1 cellular context compared by ENCODE assay signal in the genomic region with DNA sequence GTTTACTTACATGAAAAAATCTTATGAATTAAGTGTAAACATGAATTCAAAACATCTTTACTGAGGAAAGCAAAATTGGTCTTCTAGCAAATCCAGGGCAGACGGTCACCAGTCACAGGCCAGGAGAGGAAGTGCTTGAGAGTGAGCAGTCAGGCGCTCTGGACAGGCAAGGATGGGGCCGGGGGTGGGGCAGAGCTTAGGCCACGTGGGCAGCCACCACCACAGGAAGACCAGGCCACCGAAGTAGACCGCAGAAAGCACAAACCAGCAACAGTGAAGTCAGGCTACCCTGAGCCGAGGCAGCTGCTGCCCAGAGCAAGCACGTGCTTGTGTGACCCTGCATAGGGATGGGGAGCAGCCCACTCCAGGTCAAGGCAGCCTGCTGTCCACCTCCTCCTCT.
TF ChIP-seq lines count a peak whose summit lies in the region.

No MANE protein-coding gene starts in this region.

TF ChIP-seq in H1, 55 proteins besides CTCF, POLR2A, EP300 and RAD21 (continued from another document):
- no peak for TF ChIP-seq RFX5 (IDR thresholded peaks at IDR 0.05; ENCODE audit: borderline replicate concordance, low read depth, low read length)
- no peak for TF ChIP-seq ZNF274 (IDR thresholded peaks at IDR 0.05; ENCODE audit: borderline replicate concordance, extremely low read depth, low read length)
- TF ChIP-seq KDM5A (IDR thresholded peaks at IDR 0.05; ENCODE audit: low read length) = no peak
- TF ChIP-seq, protein P1, sequence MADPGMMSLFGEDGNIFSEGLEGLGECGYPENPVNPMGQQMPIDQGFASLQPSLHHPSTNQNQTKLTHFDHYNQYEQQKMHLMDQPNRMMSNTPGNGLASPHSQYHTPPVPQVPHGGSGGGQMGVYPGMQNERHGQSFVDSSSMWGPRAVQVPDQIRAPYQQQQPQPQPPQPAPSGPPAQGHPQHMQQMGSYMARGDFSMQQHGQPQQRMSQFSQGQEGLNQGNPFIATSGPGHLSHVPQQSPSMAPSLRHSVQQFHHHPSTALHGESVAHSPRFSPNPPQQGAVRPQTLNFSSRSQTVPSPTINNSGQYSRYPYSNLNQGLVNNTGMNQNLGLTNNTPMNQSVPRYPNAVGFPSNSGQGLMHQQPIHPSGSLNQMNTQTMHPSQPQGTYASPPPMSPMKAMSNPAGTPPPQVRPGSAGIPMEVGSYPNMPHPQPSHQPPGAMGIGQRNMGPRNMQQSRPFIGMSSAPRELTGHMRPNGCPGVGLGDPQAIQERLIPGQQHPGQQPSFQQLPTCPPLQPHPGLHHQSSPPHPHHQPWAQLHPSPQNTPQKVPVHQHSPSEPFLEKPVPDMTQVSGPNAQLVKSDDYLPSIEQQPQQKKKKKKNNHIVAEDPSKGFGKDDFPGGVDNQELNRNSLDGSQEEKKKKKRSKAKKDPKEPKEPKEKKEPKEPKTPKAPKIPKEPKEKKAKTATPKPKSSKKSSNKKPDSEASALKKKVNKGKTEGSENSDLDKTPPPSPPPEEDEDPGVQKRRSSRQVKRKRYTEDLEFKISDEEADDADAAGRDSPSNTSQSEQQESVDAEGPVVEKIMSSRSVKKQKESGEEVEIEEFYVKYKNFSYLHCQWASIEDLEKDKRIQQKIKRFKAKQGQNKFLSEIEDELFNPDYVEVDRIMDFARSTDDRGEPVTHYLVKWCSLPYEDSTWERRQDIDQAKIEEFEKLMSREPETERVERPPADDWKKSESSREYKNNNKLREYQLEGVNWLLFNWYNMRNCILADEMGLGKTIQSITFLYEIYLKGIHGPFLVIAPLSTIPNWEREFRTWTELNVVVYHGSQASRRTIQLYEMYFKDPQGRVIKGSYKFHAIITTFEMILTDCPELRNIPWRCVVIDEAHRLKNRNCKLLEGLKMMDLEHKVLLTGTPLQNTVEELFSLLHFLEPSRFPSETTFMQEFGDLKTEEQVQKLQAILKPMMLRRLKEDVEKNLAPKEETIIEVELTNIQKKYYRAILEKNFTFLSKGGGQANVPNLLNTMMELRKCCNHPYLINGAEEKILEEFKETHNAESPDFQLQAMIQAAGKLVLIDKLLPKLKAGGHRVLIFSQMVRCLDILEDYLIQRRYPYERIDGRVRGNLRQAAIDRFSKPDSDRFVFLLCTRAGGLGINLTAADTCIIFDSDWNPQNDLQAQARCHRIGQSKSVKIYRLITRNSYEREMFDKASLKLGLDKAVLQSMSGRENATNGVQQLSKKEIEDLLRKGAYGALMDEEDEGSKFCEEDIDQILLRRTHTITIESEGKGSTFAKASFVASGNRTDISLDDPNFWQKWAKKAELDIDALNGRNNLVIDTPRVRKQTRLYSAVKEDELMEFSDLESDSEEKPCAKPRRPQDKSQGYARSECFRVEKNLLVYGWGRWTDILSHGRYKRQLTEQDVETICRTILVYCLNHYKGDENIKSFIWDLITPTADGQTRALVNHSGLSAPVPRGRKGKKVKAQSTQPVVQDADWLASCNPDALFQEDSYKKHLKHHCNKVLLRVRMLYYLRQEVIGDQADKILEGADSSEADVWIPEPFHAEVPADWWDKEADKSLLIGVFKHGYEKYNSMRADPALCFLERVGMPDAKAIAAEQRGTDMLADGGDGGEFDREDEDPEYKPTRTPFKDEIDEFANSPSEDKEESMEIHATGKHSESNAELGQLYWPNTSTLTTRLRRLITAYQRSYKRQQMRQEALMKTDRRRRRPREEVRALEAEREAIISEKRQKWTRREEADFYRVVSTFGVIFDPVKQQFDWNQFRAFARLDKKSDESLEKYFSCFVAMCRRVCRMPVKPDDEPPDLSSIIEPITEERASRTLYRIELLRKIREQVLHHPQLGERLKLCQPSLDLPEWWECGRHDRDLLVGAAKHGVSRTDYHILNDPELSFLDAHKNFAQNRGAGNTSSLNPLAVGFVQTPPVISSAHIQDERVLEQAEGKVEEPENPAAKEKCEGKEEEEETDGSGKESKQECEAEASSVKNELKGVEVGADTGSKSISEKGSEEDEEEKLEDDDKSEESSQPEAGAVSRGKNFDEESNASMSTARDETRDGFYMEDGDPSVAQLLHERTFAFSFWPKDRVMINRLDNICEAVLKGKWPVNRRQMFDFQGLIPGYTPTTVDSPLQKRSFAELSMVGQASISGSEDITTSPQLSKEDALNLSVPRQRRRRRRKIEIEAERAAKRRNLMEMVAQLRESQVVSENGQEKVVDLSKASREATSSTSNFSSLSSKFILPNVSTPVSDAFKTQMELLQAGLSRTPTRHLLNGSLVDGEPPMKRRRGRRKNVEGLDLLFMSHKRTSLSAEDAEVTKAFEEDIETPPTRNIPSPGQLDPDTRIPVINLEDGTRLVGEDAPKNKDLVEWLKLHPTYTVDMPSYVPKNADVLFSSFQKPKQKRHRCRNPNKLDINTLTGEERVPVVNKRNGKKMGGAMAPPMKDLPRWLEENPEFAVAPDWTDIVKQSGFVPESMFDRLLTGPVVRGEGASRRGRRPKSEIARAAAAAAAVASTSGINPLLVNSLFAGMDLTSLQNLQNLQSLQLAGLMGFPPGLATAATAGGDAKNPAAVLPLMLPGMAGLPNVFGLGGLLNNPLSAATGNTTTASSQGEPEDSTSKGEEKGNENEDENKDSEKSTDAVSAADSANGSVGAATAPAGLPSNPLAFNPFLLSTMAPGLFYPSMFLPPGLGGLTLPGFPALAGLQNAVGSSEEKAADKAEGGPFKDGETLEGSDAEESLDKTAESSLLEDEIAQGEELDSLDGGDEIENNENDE (IDR thresholded peaks at IDR 0.05; ENCODE audit: insufficient replicate concordance, low read length) = no peak
- no peak for TF ChIP-seq SRF (IDR thresholded peaks at IDR 0.05; ENCODE audit: low read depth, low read length)
- TF ChIP-seq, protein P2, sequence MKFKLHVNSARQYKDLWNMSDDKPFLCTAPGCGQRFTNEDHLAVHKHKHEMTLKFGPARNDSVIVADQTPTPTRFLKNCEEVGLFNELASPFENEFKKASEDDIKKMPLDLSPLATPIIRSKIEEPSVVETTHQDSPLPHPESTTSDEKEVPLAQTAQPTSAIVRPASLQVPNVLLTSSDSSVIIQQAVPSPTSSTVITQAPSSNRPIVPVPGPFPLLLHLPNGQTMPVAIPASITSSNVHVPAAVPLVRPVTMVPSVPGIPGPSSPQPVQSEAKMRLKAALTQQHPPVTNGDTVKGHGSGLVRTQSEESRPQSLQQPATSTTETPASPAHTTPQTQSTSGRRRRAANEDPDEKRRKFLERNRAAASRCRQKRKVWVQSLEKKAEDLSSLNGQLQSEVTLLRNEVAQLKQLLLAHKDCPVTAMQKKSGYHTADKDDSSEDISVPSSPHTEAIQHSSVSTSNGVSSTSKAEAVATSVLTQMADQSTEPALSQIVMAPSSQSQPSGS (IDR thresholded peaks at IDR 0.05; ENCODE audit: low read length) = no peak
- TF ChIP-seq CREB1 (IDR thresholded peaks at IDR 0.05) = no peak
- no peak for TF ChIP-seq TBP (IDR thresholded peaks at IDR 0.05; ENCODE audit: low read depth, low read length)
TF ChIP-seq in H1: peak in this region for 0.
